ENCODE assay signal across 1 cellular context in the genomic region with DNA sequence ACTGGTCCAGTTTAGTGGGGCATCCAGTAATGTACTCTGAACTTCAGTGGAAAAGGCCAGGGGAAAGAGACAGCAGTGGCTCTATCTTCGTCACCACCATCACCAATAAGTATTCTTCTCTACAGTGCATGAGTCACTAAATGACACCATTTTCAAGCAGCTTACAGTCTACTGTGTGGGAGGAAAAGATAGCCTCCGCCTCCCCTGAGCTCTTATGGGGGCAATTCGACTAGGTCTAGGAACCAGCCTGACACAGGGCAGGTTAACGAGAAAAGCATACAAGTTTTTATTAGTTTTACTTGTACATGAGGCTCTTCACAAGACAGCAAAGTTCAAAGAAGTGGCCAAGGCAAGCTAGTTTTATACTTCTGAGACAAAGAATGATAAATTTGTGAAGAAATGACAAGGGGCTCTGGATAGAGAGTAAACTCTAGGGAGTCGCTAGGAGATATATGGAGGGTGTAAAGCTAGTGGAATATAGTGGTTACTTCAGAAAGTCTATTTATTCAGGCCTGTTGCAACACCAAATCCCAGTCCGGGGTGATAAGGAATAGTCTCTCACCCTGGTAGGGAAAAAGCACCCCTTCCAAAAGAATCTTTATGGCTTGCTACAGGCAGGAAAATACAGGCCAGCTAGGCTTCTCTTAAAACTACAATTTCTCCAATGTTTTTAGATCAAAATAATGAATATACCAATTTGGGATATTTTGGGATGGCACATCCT.
TF ChIP-seq lines count a peak whose summit lies in the region.

No MANE protein-coding gene starts in this region.

TF ChIP-seq in HEK293, 187 proteins besides CTCF, POLR2A, EP300 and RAD21 (continued from another document):
- TF ChIP-seq, protein P1, sequence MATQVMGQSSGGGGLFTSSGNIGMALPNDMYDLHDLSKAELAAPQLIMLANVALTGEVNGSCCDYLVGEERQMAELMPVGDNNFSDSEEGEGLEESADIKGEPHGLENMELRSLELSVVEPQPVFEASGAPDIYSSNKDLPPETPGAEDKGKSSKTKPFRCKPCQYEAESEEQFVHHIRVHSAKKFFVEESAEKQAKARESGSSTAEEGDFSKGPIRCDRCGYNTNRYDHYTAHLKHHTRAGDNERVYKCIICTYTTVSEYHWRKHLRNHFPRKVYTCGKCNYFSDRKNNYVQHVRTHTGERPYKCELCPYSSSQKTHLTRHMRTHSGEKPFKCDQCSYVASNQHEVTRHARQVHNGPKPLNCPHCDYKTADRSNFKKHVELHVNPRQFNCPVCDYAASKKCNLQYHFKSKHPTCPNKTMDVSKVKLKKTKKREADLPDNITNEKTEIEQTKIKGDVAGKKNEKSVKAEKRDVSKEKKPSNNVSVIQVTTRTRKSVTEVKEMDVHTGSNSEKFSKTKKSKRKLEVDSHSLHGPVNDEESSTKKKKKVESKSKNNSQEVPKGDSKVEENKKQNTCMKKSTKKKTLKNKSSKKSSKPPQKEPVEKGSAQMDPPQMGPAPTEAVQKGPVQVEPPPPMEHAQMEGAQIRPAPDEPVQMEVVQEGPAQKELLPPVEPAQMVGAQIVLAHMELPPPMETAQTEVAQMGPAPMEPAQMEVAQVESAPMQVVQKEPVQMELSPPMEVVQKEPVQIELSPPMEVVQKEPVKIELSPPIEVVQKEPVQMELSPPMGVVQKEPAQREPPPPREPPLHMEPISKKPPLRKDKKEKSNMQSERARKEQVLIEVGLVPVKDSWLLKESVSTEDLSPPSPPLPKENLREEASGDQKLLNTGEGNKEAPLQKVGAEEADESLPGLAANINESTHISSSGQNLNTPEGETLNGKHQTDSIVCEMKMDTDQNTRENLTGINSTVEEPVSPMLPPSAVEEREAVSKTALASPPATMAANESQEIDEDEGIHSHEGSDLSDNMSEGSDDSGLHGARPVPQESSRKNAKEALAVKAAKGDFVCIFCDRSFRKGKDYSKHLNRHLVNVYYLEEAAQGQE (tag by site-specific recombination; IDR thresholded peaks at IDR 0.05), result no peak
- TF ChIP-seq OVOL3 (tag by site-specific recombination; IDR thresholded peaks at IDR 0.05), result no peak
- no peak for TF ChIP-seq ZNF837 (tag by site-specific recombination; IDR thresholded peaks at IDR 0.05)
- no peak for TF ChIP-seq ZNF202 (tag by site-specific recombination; IDR thresholded peaks at IDR 0.05; ENCODE audit: borderline replicate concordance)
- TF ChIP-seq ZNF169 (tag by site-specific recombination; IDR thresholded peaks at IDR 0.05), result no peak
- 0 out of 2 replicates have a peak, but pooled peaks have one; percentile 26 for TF ChIP-seq GLIS2 (tag by site-specific recombination; IDR thresholded peaks at IDR 0.05)
- no peak for TF ChIP-seq GFI1B (tag by site-specific recombination; IDR thresholded peaks at IDR 0.05)
- TF ChIP-seq, protein P2, sequence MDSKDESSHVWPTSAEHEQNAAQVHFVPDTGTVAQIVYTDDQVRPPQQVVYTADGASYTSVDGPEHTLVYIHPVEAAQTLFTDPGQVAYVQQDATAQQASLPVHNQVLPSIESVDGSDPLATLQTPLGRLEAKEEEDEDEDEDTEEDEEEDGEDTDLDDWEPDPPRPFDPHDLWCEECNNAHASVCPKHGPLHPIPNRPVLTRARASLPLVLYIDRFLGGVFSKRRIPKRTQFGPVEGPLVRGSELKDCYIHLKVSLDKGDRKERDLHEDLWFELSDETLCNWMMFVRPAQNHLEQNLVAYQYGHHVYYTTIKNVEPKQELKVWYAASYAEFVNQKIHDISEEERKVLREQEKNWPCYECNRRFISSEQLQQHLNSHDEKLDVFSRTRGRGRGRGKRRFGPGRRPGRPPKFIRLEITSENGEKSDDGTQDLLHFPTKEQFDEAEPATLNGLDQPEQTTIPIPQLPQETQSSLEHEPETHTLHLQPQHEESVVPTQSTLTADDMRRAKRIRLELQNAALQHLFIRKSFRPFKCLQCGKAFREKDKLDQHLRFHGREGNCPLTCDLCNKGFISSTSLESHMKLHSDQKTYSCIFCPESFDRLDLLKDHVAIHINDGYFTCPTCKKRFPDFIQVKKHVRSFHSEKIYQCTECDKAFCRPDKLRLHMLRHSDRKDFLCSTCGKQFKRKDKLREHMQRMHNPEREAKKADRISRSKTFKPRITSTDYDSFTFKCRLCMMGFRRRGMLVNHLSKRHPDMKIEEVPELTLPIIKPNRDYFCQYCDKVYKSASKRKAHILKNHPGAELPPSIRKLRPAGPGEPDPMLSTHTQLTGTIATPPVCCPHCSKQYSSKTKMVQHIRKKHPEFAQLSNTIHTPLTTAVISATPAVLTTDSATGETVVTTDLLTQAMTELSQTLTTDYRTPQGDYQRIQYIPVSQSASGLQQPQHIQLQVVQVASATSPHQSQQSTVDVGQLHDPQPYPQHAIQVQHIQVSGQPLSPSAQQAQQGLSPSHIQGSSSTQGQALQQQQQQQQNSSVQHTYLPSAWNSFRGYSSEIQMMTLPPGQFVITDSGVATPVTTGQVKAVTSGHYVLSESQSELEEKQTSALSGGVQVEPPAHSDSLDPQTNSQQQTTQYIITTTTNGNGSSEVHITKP (tag by site-specific recombination; IDR thresholded peaks at IDR 0.05), result no peak
- no peak for TF ChIP-seq ZNF48 (tag by site-specific recombination; IDR thresholded peaks at IDR 0.05)
- TF ChIP-seq, protein P3, sequence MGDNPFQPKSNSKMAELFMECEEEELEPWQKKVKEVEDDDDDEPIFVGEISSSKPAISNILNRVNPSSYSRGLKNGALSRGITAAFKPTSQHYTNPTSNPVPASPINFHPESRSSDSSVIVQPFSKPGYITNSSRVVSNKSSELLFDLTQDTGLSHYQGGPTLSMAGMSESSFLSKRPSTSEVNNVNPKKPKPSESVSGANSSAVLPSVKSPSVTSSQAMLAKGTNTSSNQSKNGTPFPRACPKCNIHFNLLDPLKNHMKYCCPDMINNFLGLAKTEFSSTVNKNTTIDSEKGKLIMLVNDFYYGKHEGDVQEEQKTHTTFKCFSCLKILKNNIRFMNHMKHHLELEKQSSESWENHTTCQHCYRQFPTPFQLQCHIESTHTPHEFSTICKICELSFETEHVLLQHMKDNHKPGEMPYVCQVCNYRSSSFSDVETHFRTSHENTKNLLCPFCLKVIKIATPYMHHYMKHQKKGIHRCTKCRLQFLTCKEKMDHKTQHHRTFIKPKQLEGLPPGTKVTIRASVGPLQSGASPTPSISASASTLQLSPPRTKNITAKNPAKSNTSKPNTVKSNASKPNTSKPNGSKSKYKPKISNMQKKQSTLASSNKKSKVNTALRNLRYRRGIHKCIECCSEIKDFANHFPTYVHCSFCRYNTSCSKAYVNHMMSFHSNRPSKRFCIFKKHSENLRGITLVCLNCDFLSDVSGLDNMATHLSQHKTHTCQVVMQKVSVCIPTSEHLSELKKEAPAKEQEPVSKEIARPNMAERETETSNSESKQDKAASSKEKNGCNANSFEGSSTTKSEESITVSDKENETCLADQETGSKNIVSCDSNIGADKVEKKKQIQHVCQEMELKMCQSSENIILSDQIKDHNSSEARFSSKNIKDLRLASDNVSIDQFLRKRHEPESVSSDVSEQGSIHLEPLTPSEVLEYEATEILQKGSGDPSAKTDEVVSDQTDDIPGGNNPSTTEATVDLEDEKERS (tag by site-specific recombination; IDR thresholded peaks at IDR 0.05), result no peak
- TF ChIP-seq ZNF677 (tag by site-specific recombination; IDR thresholded peaks at IDR 0.05), result no peak
- no peak for TF ChIP-seq ZNF530 (tag by site-specific recombination; IDR thresholded peaks at IDR 0.05; ENCODE audit: low read depth)
- TF ChIP-seq ZNF350 (tag by site-specific recombination; IDR thresholded peaks at IDR 0.05), result no peak
- TF ChIP-seq WT1 (tag by site-specific recombination; IDR thresholded peaks at IDR 0.05), result peak; percentile 52; the same call in 1 of the 2 replicates
- no peak for TF ChIP-seq ZNF366 (tag by site-specific recombination; conservative IDR thresholded peaks at IDR 0.05)
- TF ChIP-seq ZNF521 (tag by site-specific recombination; IDR thresholded peaks at IDR 0.05), result no peak
- no peak for TF ChIP-seq ZNF660 (tag by site-specific recombination; IDR thresholded peaks at IDR 0.05)
- TF ChIP-seq IKZF3 (tag by site-specific recombination; IDR thresholded peaks at IDR 0.05), result no peak
- no peak for TF ChIP-seq ZNF354C (tag by site-specific recombination; IDR thresholded peaks at IDR 0.05; ENCODE audit: borderline replicate concordance, low read depth)
- no peak for TF ChIP-seq ZNF266 (tag by site-specific recombination; IDR thresholded peaks at IDR 0.05; ENCODE audit: low read depth)
- TF ChIP-seq, protein P4, sequence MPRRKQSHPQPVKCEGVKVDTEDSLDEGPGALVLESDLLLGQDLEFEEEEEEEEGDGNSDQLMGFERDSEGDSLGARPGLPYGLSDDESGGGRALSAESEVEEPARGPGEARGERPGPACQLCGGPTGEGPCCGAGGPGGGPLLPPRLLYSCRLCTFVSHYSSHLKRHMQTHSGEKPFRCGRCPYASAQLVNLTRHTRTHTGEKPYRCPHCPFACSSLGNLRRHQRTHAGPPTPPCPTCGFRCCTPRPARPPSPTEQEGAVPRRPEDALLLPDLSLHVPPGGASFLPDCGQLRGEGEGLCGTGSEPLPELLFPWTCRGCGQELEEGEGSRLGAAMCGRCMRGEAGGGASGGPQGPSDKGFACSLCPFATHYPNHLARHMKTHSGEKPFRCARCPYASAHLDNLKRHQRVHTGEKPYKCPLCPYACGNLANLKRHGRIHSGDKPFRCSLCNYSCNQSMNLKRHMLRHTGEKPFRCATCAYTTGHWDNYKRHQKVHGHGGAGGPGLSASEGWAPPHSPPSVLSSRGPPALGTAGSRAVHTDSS (tag by site-specific recombination; IDR thresholded peaks at IDR 0.05), result peak; percentile 20; the same call in 1 of the 2 replicates
- TF ChIP-seq ZNF768 (tag by site-specific recombination; IDR thresholded peaks at IDR 0.05), result no peak
- TF ChIP-seq ZNF501 (tag by site-specific recombination; IDR thresholded peaks at IDR 0.05), result no peak
- TF ChIP-seq ZNF221 (tag by site-specific recombination; IDR thresholded peaks at IDR 0.05; ENCODE audit: borderline replicate concordance), result no peak
- TF ChIP-seq, protein P5, sequence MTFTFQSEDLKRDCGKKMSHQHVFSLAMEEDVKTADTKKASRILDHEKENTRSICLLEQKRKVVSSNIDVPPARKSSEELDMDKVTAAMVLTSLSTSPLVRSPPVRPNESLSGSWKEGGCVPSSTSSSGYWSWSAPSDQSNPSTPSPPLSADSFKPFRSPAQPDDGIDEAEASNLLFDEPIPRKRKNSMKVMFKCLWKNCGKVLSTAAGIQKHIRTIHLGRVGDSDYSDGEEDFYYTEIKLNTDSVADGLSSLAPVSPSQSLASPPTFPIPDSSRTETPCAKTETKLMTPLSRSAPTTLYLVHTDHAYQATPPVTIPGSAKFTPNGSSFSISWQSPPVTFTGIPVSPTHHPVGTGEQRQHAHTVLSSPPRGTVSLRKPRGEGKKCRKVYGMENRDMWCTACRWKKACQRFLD (tag by site-specific recombination; IDR thresholded peaks at IDR 0.05), result no peak
- no peak for TF ChIP-seq ZNF585B (tag by site-specific recombination; IDR thresholded peaks at IDR 0.05)
- TF ChIP-seq BCL11A (tag by site-specific recombination; IDR thresholded peaks at IDR 0.05; ENCODE audit: low read depth), result no peak
- no peak for TF ChIP-seq MEIS1 (CRISPR knock-in tag; IDR thresholded peaks at IDR 0.05; ENCODE audit: borderline replicate concordance)
- TF ChIP-seq SP3 (tag by site-specific recombination; IDR thresholded peaks at IDR 0.05), result no peak
- no peak for TF ChIP-seq ZNF302 (tag by site-specific recombination; IDR thresholded peaks at IDR 0.05; ENCODE audit: low read depth)
- TF ChIP-seq ZNF548 (tag by site-specific recombination; IDR thresholded peaks at IDR 0.05), result no peak
- TF ChIP-seq ZNF654 (tag by site-specific recombination; IDR thresholded peaks at IDR 0.05; ENCODE audit: low read depth), result no peak
- TF ChIP-seq, protein P6, sequence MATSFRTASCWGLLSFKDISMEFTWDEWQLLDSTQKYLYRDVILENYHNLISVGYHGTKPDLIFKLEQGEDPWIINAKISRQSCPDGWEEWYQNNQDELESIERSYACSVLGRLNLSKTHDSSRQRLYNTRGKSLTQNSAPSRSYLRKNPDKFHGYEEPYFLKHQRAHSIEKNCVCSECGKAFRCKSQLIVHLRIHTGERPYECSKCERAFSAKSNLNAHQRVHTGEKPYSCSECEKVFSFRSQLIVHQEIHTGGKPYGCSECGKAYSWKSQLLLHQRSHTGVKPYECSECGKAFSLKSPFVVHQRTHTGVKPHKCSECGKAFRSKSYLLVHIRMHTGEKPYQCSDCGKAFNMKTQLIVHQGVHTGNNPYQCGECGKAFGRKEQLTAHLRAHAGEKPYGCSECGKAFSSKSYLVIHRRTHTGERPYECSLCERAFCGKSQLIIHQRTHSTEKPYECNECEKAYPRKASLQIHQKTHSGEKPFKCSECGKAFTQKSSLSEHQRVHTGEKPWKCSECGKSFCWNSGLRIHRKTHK (tag by site-specific recombination; IDR thresholded peaks at IDR 0.05), result no peak
- TF ChIP-seq ZNF311 (tag by site-specific recombination; IDR thresholded peaks at IDR 0.05; ENCODE audit: borderline replicate concordance), result no peak
